In the genomic region with DNA sequence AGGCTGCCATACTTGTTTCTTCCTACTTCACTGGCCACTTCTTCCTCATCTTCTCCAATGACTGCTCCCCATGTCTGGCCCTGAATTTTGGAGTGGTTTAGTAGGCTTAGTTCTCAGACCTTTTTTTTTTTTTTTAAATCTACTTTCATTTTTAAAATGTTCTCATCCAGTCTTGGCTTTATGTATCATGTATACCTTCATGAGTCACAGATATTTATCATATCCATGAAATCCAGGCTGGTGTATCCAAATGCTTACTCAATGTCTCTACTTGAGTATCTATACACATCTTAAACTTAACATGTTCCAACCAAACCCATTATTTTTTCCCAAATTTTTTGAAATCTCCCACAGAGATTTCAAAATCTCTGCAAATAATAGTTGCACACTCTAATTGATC, we compare ENCODE assay signal across 17 cellular contexts. TPM values are rescaled to one million over a fixed set of nuclear protein-coding genes. Genes with fewer than 3 reads are reported as not detected.
DNase-seq lines count a peak whose midpoint lies in the region; ATAC-seq and TF ChIP-seq lines count a peak whose summit lies in the region.
"Had no signal": no experiment of that assay in that cellular context is flagged by ENCODE, and none has a peak within 500 bp of the region (broad histone marks: within the 10 kb centered on the region; RNA-seq: fewer than 3 reads in every experiment).

No MANE protein-coding gene starts in this region.

- H3K27me3 ChIP-seq in foreskin keratinocyte (no peaks in the 10 kb centered on the region), neural progenitor cell (no peaks in the 10 kb centered on the region)
- no peaks in the 10 kb centered on the region for H3K27me3 ChIP-seq in naive thymus-derived CD4-positive, alpha-beta T cell (ENCODE audit: control insufficient read depth in 2 of 2, insufficient read depth in 2 of 2, low read length in 2 of 2)
- H3K27me3 ChIP-seq: BLaER1 had no signal

- H3K9me3 Mint-ChIP-seq in neural progenitor cell, result no peaks in the 10 kb centered on the region
- H3K9me3 Mint-ChIP-seq in naive thymus-derived CD4-positive, alpha-beta T cell, result peaks cover 0 to 3% (median 0%) of the 10 kb centered on the region in 11 donors
- H3K9me3 Mint-ChIP-seq: CD4-positive, alpha-beta memory T cell had no signal

- H3K4me3 ChIP-seq in epithelial cell of esophagus (ENCODE audit: low read length) (no peak overlapping the region), neural progenitor cell (no peak overlapping the region)
- H3K4me3 ChIP-seq in naive thymus-derived CD4-positive, alpha-beta T cell (ENCODE audit: low read length), result no peak overlapping the region
- H3K4me3 ChIP-seq: BLaER1 had no signal

- peak; percentile 85 for ATAC-seq in foreskin keratinocyte
- ATAC-seq in naive thymus-derived CD4-positive, alpha-beta T cell, result no peak
- no peak for ATAC-seq in HG03442 (IDR thresholded peaks at IDR 0.05; ENCODE audit: unreplicated experiment)

- H3K36me3 ChIP-seq in neural progenitor cell, result no peaks in the 10 kb centered on the region
- H3K36me3 ChIP-seq in naive thymus-derived CD4-positive, alpha-beta T cell (ENCODE audit: control insufficient read depth in 2 of 3, insufficient read depth in 3 of 3, low read length in 3 of 3), result no peaks in the 10 kb centered on the region
- H3K36me3 ChIP-seq: BLaER1 had no signal

- TF ChIP-seq CTCF in epithelial cell of esophagus (IDR thresholded peaks at IDR 0.05; ENCODE audit: insufficient read depth, low read depth, low read length, missing control alignments), result no peak
- TF ChIP-seq CTCF in foreskin keratinocyte (conservative IDR thresholded peaks at IDR 0.05), result no peak
- TF ChIP-seq CTCF in neural progenitor cell (IDR thresholded peaks at IDR 0.05), result no peak

- no peak overlapping the region for H3K4me2 ChIP-seq in neural progenitor cell
- H3K4me2 ChIP-seq: BLaER1 had no signal

- no peaks in the 10 kb centered on the region for H4K20me1 ChIP-seq in neural progenitor cell (ENCODE audit: low read depth)
- H4K20me1 ChIP-seq: BLaER1 had no signal

- no peaks in the 10 kb centered on the region for H3K27me3 Mint-ChIP-seq in neural progenitor cell (ENCODE audit: insufficient read depth, low read depth)
- peaks cover 0 to 10% (median 6%) of the 10 kb centered on the region in 5 donors for H3K27me3 Mint-ChIP-seq in naive thymus-derived CD4-positive, alpha-beta T cell

- DNase-seq in HCEC 1CT (peak; percentile 17), OCI-M1 (lab: John Stamatoyannopoulos, UW) (peak; percentile 28), epithelial cell of esophagus (ENCODE audit: low read depth) (peak; percentile 60), foreskin keratinocyte (peak; percentile 46 to 66), neural progenitor cell (ENCODE audit: low spot score) (no peak)
- no peak for DNase-seq in naive thymus-derived CD4-positive, alpha-beta T cell
- DNase-seq: CD4-positive, alpha-beta memory T cell; DMS153; NCI-H1105; NCI-H146; NCI-H2029 treated with DMSO at 0.1 percent for 48 hours; NCI-H2171; NCI-H524 treated with DMSO at 0.1 percent for 48 hours; SHP77; SW 1271 had no signal

- H3K4me3 Mint-ChIP-seq in neural progenitor cell, result no peak overlapping the region
- no peak overlapping the region for H3K4me3 Mint-ChIP-seq in naive thymus-derived CD4-positive, alpha-beta T cell
- H3K4me3 Mint-ChIP-seq: CD4-positive, alpha-beta memory T cell had no signal

- POLR2A ChIA-PET in naive thymus-derived CD4-positive, alpha-beta T cell (lab: Charles Lee), result interaction anchor here (0.6 kb wide), 1 partner anchor 13 kb away, joined by 3 read pairs; no protein-coding TSS in a partner anchor

- CTCF ChIA-PET in naive thymus-derived CD4-positive, alpha-beta T cell (lab: Charles Lee), result no interaction called here

- no peak overlapping the region for H2AFZ ChIP-seq in neural progenitor cell (replicated peaks)

- H3K27ac Mint-ChIP-seq in neural progenitor cell, result no peak overlapping the region
- H3K27ac Mint-ChIP-seq in naive thymus-derived CD4-positive, alpha-beta T cell, result peak overlapping the region in 1 of 9 donors; percentile 13
- H3K27ac Mint-ChIP-seq: CD4-positive, alpha-beta memory T cell had no signal

- no peak overlapping the region for H3K9ac ChIP-seq in neural progenitor cell
- H3K9ac ChIP-seq: BLaER1 had no signal

- H3K79me2 ChIP-seq in neural progenitor cell (ENCODE audit: low read depth), result no peaks in the 10 kb centered on the region

- H3K4me1 ChIP-seq in foreskin keratinocyte (no peaks in the 10 kb centered on the region), neural progenitor cell (no peaks in the 10 kb centered on the region)
- no peaks in the 10 kb centered on the region for H3K4me1 ChIP-seq in naive thymus-derived CD4-positive, alpha-beta T cell (ENCODE audit: control insufficient read depth in 2 of 2, insufficient read depth in 2 of 2, low read length in 2 of 2)
- H3K4me1 ChIP-seq: BLaER1 had no signal

- intact Hi-C loops in naive thymus-derived CD4-positive, alpha-beta T cell (cut with micrococcal nuclease), result no loop called here

- no peaks in the 10 kb centered on the region for H3F3A ChIP-seq in neural progenitor cell (ENCODE audit: low read depth)

- H3K4me1 Mint-ChIP-seq in neural progenitor cell, result no peaks in the 10 kb centered on the region
- H3K4me1 Mint-ChIP-seq in naive thymus-derived CD4-positive, alpha-beta T cell, result no peaks in the 10 kb centered on the region
- H3K4me1 Mint-ChIP-seq: CD4-positive, alpha-beta memory T cell had no signal

- no peaks in the 10 kb centered on the region for H3K36me3 Mint-ChIP-seq in neural progenitor cell
- peaks cover 0 to 5% (median 0%) of the 10 kb centered on the region in 5 donors for H3K36me3 Mint-ChIP-seq in naive thymus-derived CD4-positive, alpha-beta T cell

- no peaks in the 10 kb centered on the region for H3K9me3 ChIP-seq in neural progenitor cell (ENCODE audit: low read depth)
- no peaks in the 10 kb centered on the region for H3K9me3 ChIP-seq in naive thymus-derived CD4-positive, alpha-beta T cell (ENCODE audit: control insufficient read depth in 2 of 3, low read length in 3 of 3)
- H3K9me3 ChIP-seq: BLaER1 had no signal

- H3K27ac ChIP-seq in foreskin keratinocyte, result no peak overlapping the region
- no peak overlapping the region for H3K27ac ChIP-seq in neural progenitor cell
- no peak overlapping the region for H3K27ac ChIP-seq in naive thymus-derived CD4-positive, alpha-beta T cell (ENCODE audit: low read depth, low read length)
- H3K27ac ChIP-seq: BLaER1 had no signal

RNA-seq across cellular contexts. Expression of a gene that starts 26.3 kb away (rescaled TPM):
- total RNA-seq in foreskin keratinocyte, result 26.9 and 27.8 TPM in 2 replicates
- 27.6 and 33.0 TPM in 2 replicates for polyA plus RNA-seq in foreskin keratinocyte
- 34.4 and 51.2 TPM in 2 replicates for total RNA-seq in neural progenitor cell (ENCODE audit: low replicate concordance)
- total RNA-seq in naive thymus-derived CD4-positive, alpha-beta T cell, result 10 to 100 TPM; 30.1 to 54.1 (median 34.6) TPM
- 10 to 100 TPM; 30.5 to 33.9 TPM for polyA plus RNA-seq in naive thymus-derived CD4-positive, alpha-beta T cell

Comparison
In these comparisons a context has a peak if more than half of its experiments do, and no peak if none do; other contexts are left out.
1. DNase-seq: peak in HCEC 1CT (single experiment), OCI-M1 (single experiment), epithelial cell of esophagus (single experiment) and foreskin keratinocyte (2 of 2); none in neural progenitor cell (single experiment) and naive thymus-derived CD4-positive, alpha-beta T cell (0 of 9).